ENCODE assay signal across 8 cellular contexts in the genomic region with DNA sequence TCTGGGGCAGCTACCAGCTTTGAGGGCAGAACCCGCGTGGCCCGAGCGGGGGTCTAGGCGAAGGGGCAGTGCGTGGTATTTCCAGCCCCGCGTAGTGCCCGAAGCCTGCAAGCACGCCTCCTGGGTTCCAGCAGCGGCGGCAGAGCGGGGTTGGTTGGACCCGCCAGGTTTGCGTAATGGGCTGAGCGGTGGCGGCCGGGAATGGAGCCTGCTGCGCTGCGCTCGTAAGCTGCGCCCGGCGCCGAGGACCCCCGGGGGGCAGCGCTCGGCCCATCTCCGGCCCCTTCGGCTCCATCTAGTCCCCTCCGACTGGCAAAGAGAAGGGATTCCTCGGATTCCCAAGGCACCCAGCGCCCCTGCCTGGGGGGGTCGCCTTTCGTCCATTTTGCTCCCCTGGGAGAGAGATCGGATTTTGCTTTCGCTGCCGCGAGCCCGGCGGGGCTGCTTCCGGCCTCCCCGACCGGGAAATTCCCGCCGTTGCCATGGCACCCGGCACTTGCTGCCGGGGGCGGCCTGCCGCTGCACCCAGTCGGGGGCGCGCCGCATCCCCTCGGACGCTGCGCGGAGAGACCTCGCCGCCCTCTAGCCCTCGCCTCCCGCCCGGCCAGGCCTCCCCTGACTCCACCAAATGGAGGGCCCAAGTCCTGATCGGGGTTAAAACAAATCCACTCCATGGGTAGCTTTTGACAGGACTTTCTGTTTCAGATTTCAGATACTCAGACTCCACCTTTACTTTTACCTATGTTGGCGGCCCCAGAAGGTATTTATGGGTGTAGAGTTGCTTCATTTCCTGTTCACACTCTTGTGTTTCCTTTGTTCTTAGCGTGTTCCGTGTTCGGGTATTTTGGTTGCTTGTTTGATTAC.
DNase-seq lines count a peak whose midpoint lies in the region; ATAC-seq and TF ChIP-seq lines count a peak whose summit lies in the region.
"Not testable (repeated sequence)": the region's sequence is repeated elsewhere in the genome, so short reads cannot be mapped to it uniquely, and the experiment has no call there.

No MANE protein-coding gene starts in this region.

- H3K36me3 ChIP-seq in HEK293 (ENCODE audit: control insufficient read depth in 2 of 2, insufficient read depth in 1 of 2, low read length in 2 of 2); PC-9 (ENCODE audit: low read depth): not testable (repeated sequence)

- not testable (repeated sequence) for H3K79me2 ChIP-seq in PC-9 (ENCODE audit: low read depth)

- TF ChIP-seq CTCF in HEK293 (tag by site-specific recombination; IDR thresholded peaks at IDR 0.05); PC-9 (conservative IDR thresholded peaks at IDR 0.05); MCF 10A (IDR thresholded peaks at IDR 0.05; ENCODE audit: unreplicated experiment); nephron (IDR thresholded peaks at IDR 0.05; ENCODE audit: unreplicated experiment in 3 of 3): not testable (repeated sequence)

- H4K20me1 ChIP-seq in PC-9 (ENCODE audit: insufficient read depth) = not testable (repeated sequence)

- not testable (repeated sequence) for H3K27me3 ChIP-seq in PC-9 (ENCODE audit: insufficient read depth, low read depth)

- H3K27ac ChIP-seq in HEK293 (ENCODE audit: extremely low read depth, low read depth, low read length) = peak overlapping the region; percentile 69; the same call in 1 of the 2 replicates
- not testable (repeated sequence) for H3K27ac ChIP-seq in PC-9

- H2AFZ ChIP-seq in PC-9 = not testable (repeated sequence)

- H3K4me3 Mint-ChIP-seq in MCF 10A (ENCODE audit: unreplicated experiment) (peak overlapping the region; percentile 78), nephron (peak overlapping the region; percentile 84 to 89 (median 85))

- H3K27ac Mint-ChIP-seq in MCF 10A (ENCODE audit: low read depth, unreplicated experiment) (peak overlapping the region; percentile 81), nephron (peak overlapping the region in 2 of 3 experiments; percentile 75 to 83)

- BruUV-seq in PC-9 (replicated peaks; lab: Mats Ljungman, UMichigan) = TSS peak; percentile 82
- BruUV-seq in MCF 10A (replicated peaks; lab: Mats Ljungman, UMichigan) = not testable (repeated sequence)

- intact Hi-C loops in PC-9 (cut with micrococcal nuclease; ENCODE audit: unreplicated experiment); MCF 10A (cut with micrococcal nuclease); left cardiac atrium (cut with DNase I): not testable (repeated sequence)

- H3K4me1 Mint-ChIP-seq in MCF 10A (ENCODE audit: insufficient read depth, unreplicated experiment); nephron: not testable (repeated sequence)

- H3K27me3 Mint-ChIP-seq in MCF 10A (ENCODE audit: insufficient read depth, unreplicated experiment); nephron (ENCODE audit: low read depth): not testable (repeated sequence)

- not testable (repeated sequence) for H3K9me3 ChIP-seq in HEK293 (ENCODE audit: control insufficient read depth, insufficient read depth, low read depth, low read length); PC-9 (ENCODE audit: insufficient read depth, low read depth)

- H3K36me3 Mint-ChIP-seq in MCF 10A (ENCODE audit: insufficient read depth, unreplicated experiment); nephron (ENCODE audit: low read depth): not testable (repeated sequence)

- not testable (repeated sequence) for ATAC-seq in left cardiac atrium

- H3K4me3 ChIP-seq in HEK293 (ENCODE audit: low read depth, low read length) = peak overlapping the region; percentile 59
- not testable (repeated sequence) for H3K4me3 ChIP-seq in PC-9

- not testable (repeated sequence) for H3K4me2 ChIP-seq in PC-9

- DNase-seq in A172 (ENCODE audit: low spot score) (peak; percentile 25), PC-9 (peak in 1 of 2 experiments; percentile 30), MCF 10A (ENCODE audit: unreplicated experiment) (peak; percentile 53), left cardiac atrium (peak; percentile 64)
- DNase-seq in activated CD8-positive, alpha-beta memory T cell treated with anti-CD3 and anti-CD28 coated beads for 1 hour (ENCODE audit: extremely low read depth in 1 of 2, low read depth in 1 of 2) = peak; percentile 20 to 44
- peak; percentile 27 to 45 (median 28) for DNase-seq in stimulated activated CD4-positive, alpha-beta T cell treated with anti-CD3 and anti-CD28 coated beads, TNF-alpha, amount 100 ng/mL, for 24 hours (ENCODE audit: low read depth in 3 of 3)

- H3F3A ChIP-seq in PC-9 (ENCODE audit: insufficient read depth, low read depth) = not testable (repeated sequence)

- CTCF ChIA-PET in HEK293 (lab: Yijun Ruan, JAX); PC-9 (lab: Charles Lee); MCF 10A (lab: Yijun Ruan, JAX): not testable (repeated sequence)

- H3K9me3 Mint-ChIP-seq in MCF 10A (ENCODE audit: unreplicated experiment); nephron: not testable (repeated sequence)

- POLR2A ChIA-PET in HEK293 (lab: Yijun Ruan, JAX); PC-9 (lab: Charles Lee; ENCODE audit: unreplicated experiment); MCF 10A (lab: Yijun Ruan, JAX): not testable (repeated sequence)

- not testable (repeated sequence) for H3K9me2 ChIP-seq in PC-9 (ENCODE audit: insufficient read depth)

- not testable (repeated sequence) for H3K4me1 ChIP-seq in HEK293 (ENCODE audit: control insufficient read depth, insufficient read depth, low read length); PC-9 (replicated peaks; ENCODE audit: insufficient read depth)

TF ChIP-seq in HEK293, 187 proteins besides CTCF, POLR2A, EP300 and RAD21 (continues in another document):
- TF ChIP-seq, protein P1, sequence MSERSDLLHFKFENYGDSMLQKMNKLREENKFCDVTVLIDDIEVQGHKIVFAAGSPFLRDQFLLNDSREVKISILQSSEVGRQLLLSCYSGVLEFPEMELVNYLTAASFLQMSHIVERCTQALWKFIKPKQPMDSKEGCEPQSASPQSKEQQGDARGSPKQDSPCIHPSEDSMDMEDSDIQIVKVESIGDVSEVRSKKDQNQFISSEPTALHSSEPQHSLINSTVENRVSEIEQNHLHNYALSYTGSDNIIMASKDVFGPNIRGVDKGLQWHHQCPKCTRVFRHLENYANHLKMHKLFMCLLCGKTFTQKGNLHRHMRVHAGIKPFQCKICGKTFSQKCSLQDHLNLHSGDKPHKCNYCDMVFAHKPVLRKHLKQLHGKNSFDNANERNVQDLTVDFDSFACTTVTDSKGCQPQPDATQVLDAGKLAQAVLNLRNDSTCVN (tag by site-specific recombination; optimal IDR thresholded peaks at IDR 0.05) = peak; percentile 62
- TF ChIP-seq ZXDB (tag by site-specific recombination; IDR thresholded peaks at IDR 0.05) (0 out of 2 replicates have a peak, but pooled peaks have one; percentile 14), GLIS2 (tag by site-specific recombination; IDR thresholded peaks at IDR 0.05) (peak; percentile 76), YY1 (tag by site-specific recombination; IDR thresholded peaks at IDR 0.05) (0 out of 2 replicates have a peak, but pooled peaks have one; percentile 29), ZIC2 (tag by site-specific recombination; IDR thresholded peaks at IDR 0.05) (peak; percentile 40), GLIS1 (tag by site-specific recombination; IDR thresholded peaks at IDR 0.05) (peak; percentile 75), ZBTB8A (tag by site-specific recombination; IDR thresholded peaks at IDR 0.05) (peak; percentile 32; the same call in 1 of the 2 replicates), ZNF423 (tag by site-specific recombination; IDR thresholded peaks at IDR 0.05) (peak; percentile 90), ZNF341 (tag by site-specific recombination; IDR thresholded peaks at IDR 0.05; ENCODE audit: low read depth) (0 out of 2 replicates have a peak, but pooled peaks have one; percentile 30), SP7 (tag by site-specific recombination; IDR thresholded peaks at IDR 0.05) (0 out of 2 replicates have a peak, but pooled peaks have one; percentile 22), IKZF3 (tag by site-specific recombination; IDR thresholded peaks at IDR 0.05) (peak; percentile 76), ZNF335 (tag by site-specific recombination; conservative IDR thresholded peaks at IDR 0.05) (peak; percentile 69)
- TF ChIP-seq, protein P2, sequence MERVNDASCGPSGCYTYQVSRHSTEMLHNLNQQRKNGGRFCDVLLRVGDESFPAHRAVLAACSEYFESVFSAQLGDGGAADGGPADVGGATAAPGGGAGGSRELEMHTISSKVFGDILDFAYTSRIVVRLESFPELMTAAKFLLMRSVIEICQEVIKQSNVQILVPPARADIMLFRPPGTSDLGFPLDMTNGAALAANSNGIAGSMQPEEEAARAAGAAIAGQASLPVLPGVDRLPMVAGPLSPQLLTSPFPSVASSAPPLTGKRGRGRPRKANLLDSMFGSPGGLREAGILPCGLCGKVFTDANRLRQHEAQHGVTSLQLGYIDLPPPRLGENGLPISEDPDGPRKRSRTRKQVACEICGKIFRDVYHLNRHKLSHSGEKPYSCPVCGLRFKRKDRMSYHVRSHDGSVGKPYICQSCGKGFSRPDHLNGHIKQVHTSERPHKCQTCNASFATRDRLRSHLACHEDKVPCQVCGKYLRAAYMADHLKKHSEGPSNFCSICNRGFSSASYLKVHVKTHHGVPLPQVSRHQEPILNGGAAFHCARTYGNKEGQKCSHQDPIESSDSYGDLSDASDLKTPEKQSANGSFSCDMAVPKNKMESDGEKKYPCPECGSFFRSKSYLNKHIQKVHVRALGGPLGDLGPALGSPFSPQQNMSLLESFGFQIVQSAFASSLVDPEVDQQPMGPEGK (tag by site-specific recombination; IDR thresholded peaks at IDR 0.05) = peak; percentile 47; the same call in 1 of the 2 replicates
